In genomic region chr13:72998012-72998411, GRCh38 we compare ENCODE assay signal across 2 cellular contexts.
TF ChIP-seq lines count a peak whose summit lies in the region.

No MANE protein-coding gene starts in this region.

TF ChIP-seq in A549, 52 proteins besides CTCF, POLR2A, EP300 and RAD21 (continued from another document):
- TF ChIP-seq HES2 (IDR thresholded peaks at IDR 0.05), result no peak
- TF ChIP-seq MAFK (IDR thresholded peaks at IDR 0.05; ENCODE audit: partially characterized antibody), result peak; percentile 69

TF ChIP-seq in K562, 482 proteins besides CTCF, POLR2A, EP300 and RAD21 (continued from another document):
- no peak for TF ChIP-seq EGR1 (conservative IDR thresholded peaks at IDR 0.05)
- no peak for TF ChIP-seq HDAC3 (IDR thresholded peaks at IDR 0.05; ENCODE audit: borderline replicate concordance, partially characterized antibody)
- no peak for TF ChIP-seq CTCFL (IDR thresholded peaks at IDR 0.05; ENCODE audit: borderline replicate concordance, insufficient read depth, low read depth, low read length, poor library complexity, severe bottlenecking)
- TF ChIP-seq NR0B1 (IDR thresholded peaks at IDR 0.05; ENCODE audit: partially characterized antibody), result no peak
- TF ChIP-seq ZNF316 (IDR thresholded peaks at IDR 0.05), result peak; percentile 67
- no peak for TF ChIP-seq RBM25 (IDR thresholded peaks at IDR 0.05; ENCODE audit: low read depth, low read length, severe bottlenecking)
- TF ChIP-seq VEZF1 (CRISPR knock-in tag; IDR thresholded peaks at IDR 0.05), result no peak
- TF ChIP-seq ZNF449 (CRISPR knock-in tag; IDR thresholded peaks at IDR 0.05), result no peak
- peak; percentile 44; the same call in 1 of the 2 replicates for TF ChIP-seq MAFG (tag; conservative IDR thresholded peaks at IDR 0.05)
- TF ChIP-seq FOSL1 (tag; conservative IDR thresholded peaks at IDR 0.05), result no peak
- no peak for TF ChIP-seq E2F1 (CRISPR knock-in tag; IDR thresholded peaks at IDR 0.05)
- no peak for TF ChIP-seq SMAD4 (CRISPR knock-in tag; conservative IDR thresholded peaks at IDR 0.05)
- TF ChIP-seq STAT5A (IDR thresholded peaks at IDR 0.05; ENCODE audit: borderline replicate concordance, low read length), result no peak
- TF ChIP-seq ZNF311 (CRISPR knock-in tag; IDR thresholded peaks at IDR 0.05), result no peak
- TF ChIP-seq MAFF (IDR thresholded peaks at IDR 0.05; ENCODE audit: low read length), result peak; percentile 22
- TF ChIP-seq C11orf30 (IDR thresholded peaks at IDR 0.05; ENCODE audit: low read depth), result peak; percentile 51; the same call in 1 of the 2 replicates
- TF ChIP-seq TSHZ1 (CRISPR knock-in tag; IDR thresholded peaks at IDR 0.05), result no peak
TF ChIP-seq in K562: peak in this region for 4.
